10 cellular contexts compared by ENCODE assay signal in genomic region chr20:52971498-52972189, GRCh38. TPM values are rescaled to one million over a fixed set of nuclear protein-coding genes. Genes with fewer than 3 reads are reported as not detected.
DNase-seq lines count a peak whose midpoint lies in the region; FAIRE-seq and TF ChIP-seq lines count a peak whose summit lies in the region.
"Had no signal": no experiment of that assay in that cellular context is flagged by ENCODE, and none has a peak within 500 bp of the region (broad histone marks: within the 10 kb centered on the region; RNA-seq: fewer than 3 reads in every experiment).

No MANE protein-coding gene starts in this region.

- no peaks in the 10 kb centered on the region for H3K9me3 Mint-ChIP-seq in endothelial cell (ENCODE audit: unreplicated experiment)
- no peaks in the 10 kb centered on the region for H3K9me3 Mint-ChIP-seq in neural crest cell

- no peak for FAIRE-seq in GM12892 (lab: Jason Lieb, UNC)

- TF ChIP-seq CTCF in AG10803 (conservative IDR thresholded peaks at IDR 0.05; ENCODE audit: low read length) (no peak), OCI-LY1 (IDR thresholded peaks at IDR 0.05; ENCODE audit: low read length) (no peak), endothelial cell (IDR thresholded peaks at IDR 0.05; ENCODE audit: unreplicated experiment) (no peak), neural crest cell (conservative IDR thresholded peaks at IDR 0.05) (no peak)

- H3K4me3 ChIP-seq in AG10803 (ENCODE audit: low read length): peak overlapping the region; percentile 75
- H3K4me3 ChIP-seq in OCI-LY1 (ENCODE audit: low read depth, low read length, poor library complexity, severe bottlenecking): peak overlapping the region; percentile 59

- H3K27ac Mint-ChIP-seq in endothelial cell (ENCODE audit: unreplicated experiment): peak overlapping the region; percentile 33
- no peak overlapping the region for H3K27ac Mint-ChIP-seq in neural crest cell (ENCODE audit: unreplicated experiment)

- no peak for DNase-seq in AG10803 (ENCODE audit: low read depth)
- DNase-seq in endothelial cell (ENCODE audit: low spot score): no peak
- DNase-seq in neural crest cell (ENCODE audit: low read depth, low spot score): no peak
- no peak for DNase-seq in amniotic stem cell (lab: John Stamatoyannopoulos, UW)
- DNase-seq in GM12892 (ENCODE audit: insufficient read length): no peak
- DNase-seq in effector CD4-positive, alpha-beta T cell: no peak
- DNase-seq in activated effector memory CD4-positive, alpha-beta T cell treated with anti-CD3 and anti-CD28 coated beads, Interleukin-2, amount 50 U/mL, for 16 hours: no peak
- DNase-seq: cerebellar nuclear complex had no signal

- H3K4me1 Mint-ChIP-seq in endothelial cell (ENCODE audit: unreplicated experiment) (peaks cover 25% of the 10 kb centered on the region), neural crest cell (peaks cover 41% of the 10 kb centered on the region)

- no peaks in the 10 kb centered on the region for H3K9me3 ChIP-seq in OCI-LY1 (ENCODE audit: low read length)

- H3K9me2 ChIP-seq in OCI-LY1 (ENCODE audit: low read depth, low read length): no peaks in the 10 kb centered on the region

- H3K36me3 Mint-ChIP-seq in endothelial cell (ENCODE audit: low read depth, unreplicated experiment) (no peaks in the 10 kb centered on the region), neural crest cell (ENCODE audit: low read depth) (peaks cover 2% of the 10 kb centered on the region)

- 0 out of 2 replicates have a peak, but pooled peaks cover 4% of the 10 kb centered on the region for H3K27me3 ChIP-seq in OCI-LY1 (ENCODE audit: insufficient read depth, low read length)

- no peaks in the 10 kb centered on the region for H4K20me1 ChIP-seq in OCI-LY1 (ENCODE audit: insufficient read depth, low read length)

- H2AFZ ChIP-seq in OCI-LY1 (ENCODE audit: low read length): no peak overlapping the region

- H3K9ac ChIP-seq in OCI-LY1 (ENCODE audit: low read length): peak overlapping the region; percentile 28; the same call in 1 of the 2 replicates

- H3K27ac ChIP-seq in OCI-LY1 (ENCODE audit: low read depth, low read length, poor library complexity, severe bottlenecking): no peak overlapping the region

- H3K4me3 Mint-ChIP-seq in endothelial cell (ENCODE audit: unreplicated experiment) (peak overlapping the region; percentile 70), neural crest cell (peak overlapping the region; percentile 83)

- peak overlapping the region; percentile 69 for H3K4me2 ChIP-seq in OCI-LY1 (ENCODE audit: low read length)

- peaks cover 13% of the 10 kb centered on the region for H3K4me1 ChIP-seq in OCI-LY1 (ENCODE audit: insufficient read depth, low read length, severe bottlenecking)

- no peak for TF ChIP-seq POLR2A in GM12892 (IDR thresholded peaks at IDR 0.05; ENCODE audit: low read depth, low read length)

- H3K27me3 Mint-ChIP-seq in endothelial cell (ENCODE audit: unreplicated experiment) (peaks cover 7% of the 10 kb centered on the region), neural crest cell (ENCODE audit: low read depth) (peaks cover 48% of the 10 kb centered on the region)

- H3K36me3 ChIP-seq in OCI-LY1 (ENCODE audit: insufficient read depth, low read length): no peaks in the 10 kb centered on the region

- H3F3A ChIP-seq in OCI-LY1 (ENCODE audit: insufficient read depth, low read length): no peaks in the 10 kb centered on the region

- no peaks in the 10 kb centered on the region for H3K79me2 ChIP-seq in OCI-LY1 (ENCODE audit: insufficient read depth, low read length)

RNA-seq across cellular contexts. Expression of gene TSHZ2, which starts 0.5 kb away (rescaled TPM):
- total RNA-seq in endothelial cell (ENCODE audit: unreplicated experiment) (2.3 TPM), neural crest cell (6.4 and 8.5 TPM in 2 replicates)
- polyA plus RNA-seq in GM12892 (2012; ENCODE audit: missing spikeins): 0.02 TPM
- total RNA-seq: SK-MEL-5 had no signal
